9 cellular contexts compared by ENCODE assay signal in genomic region chr1:42943166-42943565, GRCh38. TPM values are rescaled to one million over a fixed set of nuclear protein-coding genes. Genes with fewer than 3 reads are reported as not detected.
A peak's percentile ranks its signal among the peaks of the same experiment; 100 is the strongest.
DNase-seq lines count a peak whose midpoint lies in the region; ATAC-seq lines count a peak whose summit lies in the region.
"Had no signal": no experiment of that assay in that cellular context is flagged by ENCODE, and none has a peak within 500 bp of the region (broad histone marks: within the 10 kb centered on the region; RNA-seq: fewer than 3 reads in every experiment).

No MANE protein-coding gene starts in this region.

- H3K4me1 ChIP-seq in rectal smooth muscle tissue (ENCODE audit: control insufficient read depth, insufficient read depth, low read length): peaks cover 39% of the 10 kb centered on the region

- no peaks in the 10 kb centered on the region for H3K27me3 ChIP-seq in rectal smooth muscle tissue (ENCODE audit: control insufficient read depth, insufficient read depth, low read length)

- DNase-seq in G401 (ENCODE audit: low spot score) (peak; percentile 59), SW480 (ENCODE audit: low spot score) (peak; percentile 75), epithelial cell of prostate (ENCODE audit: low read depth, low spot score) (peak; percentile 90), T-helper 9 cell (no peak), 8988T (no peak)
- DNase-seq: NCI-H69 had no signal

- H3K9ac ChIP-seq in rectal smooth muscle tissue (ENCODE audit: low read length): no peak overlapping the region

- in situ Hi-C loops in G401 (cut with HindIII; ENCODE audit: low sequenced_read_pairs): no loop called here

- no peaks in the 10 kb centered on the region for H3K36me3 ChIP-seq in rectal smooth muscle tissue (ENCODE audit: control insufficient read depth, insufficient read depth, low read length)

- H3K27ac ChIP-seq in epithelial cell of prostate (peak overlapping the region; percentile 98), rectal smooth muscle tissue (ENCODE audit: low read depth, low read length) (peak overlapping the region; percentile 81)

- no peak overlapping the region for H3K4me3 ChIP-seq in rectal smooth muscle tissue (ENCODE audit: low read length)

- ATAC-seq in HG02759 (IDR thresholded peaks at IDR 0.05; ENCODE audit: unreplicated experiment): no peak
- ATAC-seq in GM21737 (IDR thresholded peaks at IDR 0.05; ENCODE audit: unreplicated experiment): no peak

RNA-seq across cellular contexts. Expression of gene SLC2A1, which starts 15.5 kb away (rescaled TPM):
- 51.9 and 70.1 TPM in 2 replicates for total RNA-seq in G401 (2014; rRNA removed; shearing (Covaris generic))

Comparison
In these comparisons a context has a peak if more than half of its experiments do, and no peak if none do; other contexts are left out.
1. DNase-seq: peak in G401 (single experiment), SW480 (single experiment) and epithelial cell of prostate (single experiment); none in T-helper 9 cell (single experiment) and 8988T (single experiment).